8 cellular contexts compared by ENCODE assay signal in genomic region chr3:184665101-184665500, GRCh38.
"Had no signal": no experiment of that assay in that cellular context is flagged by ENCODE, and none has a peak within 500 bp of the region (broad histone marks: within the 10 kb centered on the region; RNA-seq: fewer than 3 reads in every experiment).

No MANE protein-coding gene starts in this region.

- H3K4me1 ChIP-seq: HAP-1 had no signal

- DNase-seq: GM23248, GOT3, H7, KBM-7 had no signal

- H3K36me3 ChIP-seq: HAP-1 had no signal

- H3K4me3 ChIP-seq: GM23248, HAP-1 had no signal

- ATAC-seq: HCT116, HepG2 had no signal

- H3K9me3 ChIP-seq: HAP-1 had no signal

- H3K27ac ChIP-seq: GM23248, HL-60 had no signal

- H2AFZ ChIP-seq: GM23248 had no signal

- H3K9ac ChIP-seq: GM23248 had no signal
